ENCODE assay signal across 11 cellular contexts in the genomic region with DNA sequence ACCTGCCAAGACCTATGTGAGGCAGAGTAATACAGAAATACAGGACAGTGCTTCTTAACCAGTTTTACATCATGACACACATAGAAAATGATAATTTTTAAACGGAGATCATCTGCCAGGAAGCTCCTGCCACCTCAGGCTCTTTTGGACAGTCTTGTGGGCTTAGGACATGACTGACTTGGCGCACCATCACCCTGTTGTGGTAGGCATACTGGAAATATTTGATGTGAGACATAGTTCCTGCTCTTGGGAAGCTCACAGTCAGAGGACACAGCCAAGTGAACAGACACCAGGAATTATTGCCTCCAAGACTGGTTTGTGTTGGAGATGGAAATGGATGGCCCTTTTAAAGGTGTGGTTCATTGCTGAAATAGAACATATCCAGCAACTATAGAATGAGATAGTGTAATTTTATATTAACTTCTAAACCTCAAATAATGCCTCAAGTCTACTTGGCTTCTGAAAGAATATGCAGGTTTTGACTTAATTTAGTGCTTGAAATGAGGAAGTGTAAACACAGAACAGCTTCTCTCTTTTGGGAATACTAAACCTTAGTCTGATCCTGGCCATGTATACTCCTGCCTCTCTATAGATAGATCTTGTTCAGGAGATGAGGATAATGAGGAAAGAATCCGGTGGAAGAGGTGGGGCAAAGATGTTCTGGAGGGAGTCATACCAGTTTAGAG. TPM values are rescaled to one million over a fixed set of nuclear protein-coding genes. Genes with fewer than 3 reads are reported as not detected.
DNase-seq lines count a peak whose midpoint lies in the region; ATAC-seq, FAIRE-seq and TF ChIP-seq lines count a peak whose summit lies in the region.
"Had no signal": no experiment of that assay in that cellular context is flagged by ENCODE, and none has a peak within 500 bp of the region (broad histone marks: within the 10 kb centered on the region; RNA-seq: fewer than 3 reads in every experiment).

No MANE protein-coding gene starts in this region.

- H3K36me3 ChIP-seq in MG63 = 0 out of 2 replicates have a peak, but pooled peaks cover 2% of the 10 kb centered on the region
- peaks cover 5% of the 10 kb centered on the region for H3K36me3 ChIP-seq in muscle layer of colon (ENCODE audit: insufficient read depth, low read length)

- H3K27me3 ChIP-seq in MG63 (no peaks in the 10 kb centered on the region), muscle layer of colon (ENCODE audit: control insufficient read depth in 1 of 2, insufficient read depth in 2 of 2, low read length in 2 of 2) (no peaks in the 10 kb centered on the region)

- no peaks in the 10 kb centered on the region for H3K27me3 Mint-ChIP-seq in dendritic cell treated with granulocyte-macrophage colony-stimulating factor and Interleukin-4, amounts not matched to agents 40 ng/mL and 50 ng/mL, for 4 days

- peaks cover 39% of the 10 kb centered on the region for H3K36me3 Mint-ChIP-seq in dendritic cell treated with granulocyte-macrophage colony-stimulating factor and Interleukin-4, amounts not matched to agents 40 ng/mL and 50 ng/mL, for 4 days (ENCODE audit: low read depth)

- H3K4me3 ChIP-seq in AG10803 (ENCODE audit: low read length) (no peak overlapping the region), MG63 (no peak overlapping the region), muscle layer of colon (ENCODE audit: low read depth in 1 of 2, low read length in 2 of 2) (no peak overlapping the region)

- intact Hi-C loops in dendritic cell treated with granulocyte-macrophage colony-stimulating factor and Interleukin-4, amounts not matched to agents 40 ng/mL and 50 ng/mL, for 4 days (cut with micrococcal nuclease) = no loop called here

- DNase-seq in AG10803 (ENCODE audit: low read depth) (peak; percentile 78), MG63 (peak; percentile 77), GM19239 (ENCODE audit: insufficient read length, low spot score) (no peak)
- no peak for DNase-seq in effector CD8-positive, alpha-beta T cell (lab: John Stamatoyannopoulos, UW)
- no peak for DNase-seq in activated T-cell treated with anti-CD3 and anti-CD28 coated beads, Interleukin-2, amount 50 U/mL, for 1 hour
- DNase-seq: activated T-cell treated with anti-CD3 and anti-CD28 coated beads, Interleukin-2, amount 50 U/mL, for 72 hours; NCI-H524 treated with DMSO at 0.1 percent for 48 hours; T1000 had no signal

- H3K4me3 Mint-ChIP-seq in dendritic cell treated with granulocyte-macrophage colony-stimulating factor and Interleukin-4, amounts not matched to agents 40 ng/mL and 50 ng/mL, for 4 days = no peak overlapping the region
- H3K4me3 Mint-ChIP-seq: activated T-cell treated with anti-CD3 and anti-CD28 coated beads, Interleukin-2, amount 50 U/mL, for 72 hours had no signal

- peaks cover 44% of the 10 kb centered on the region for H3K4me1 Mint-ChIP-seq in dendritic cell treated with granulocyte-macrophage colony-stimulating factor and Interleukin-4, amounts not matched to agents 40 ng/mL and 50 ng/mL, for 4 days (ENCODE audit: low read depth)

- no peak for FAIRE-seq in GM19239 (lab: Jason Lieb, UNC)

- no peaks in the 10 kb centered on the region for H3K9me3 Mint-ChIP-seq in dendritic cell treated with granulocyte-macrophage colony-stimulating factor and Interleukin-4, amounts not matched to agents 40 ng/mL and 50 ng/mL, for 4 days
- H3K9me3 Mint-ChIP-seq: activated T-cell treated with anti-CD3 and anti-CD28 coated beads, Interleukin-2, amount 50 U/mL, for 72 hours had no signal

- no peak overlapping the region for H3K9ac ChIP-seq in muscle layer of colon (ENCODE audit: low read length)

- H3K27ac ChIP-seq in muscle layer of colon (ENCODE audit: low read depth, low read length) = peak overlapping the region; percentile 10

- peak overlapping the region; percentile 57 for H3K27ac Mint-ChIP-seq in dendritic cell treated with granulocyte-macrophage colony-stimulating factor and Interleukin-4, amounts not matched to agents 40 ng/mL and 50 ng/mL, for 4 days
- H3K27ac Mint-ChIP-seq: activated T-cell treated with anti-CD3 and anti-CD28 coated beads, Interleukin-2, amount 50 U/mL, for 72 hours had no signal

- H3K9me3 ChIP-seq in MG63 (no peaks in the 10 kb centered on the region), muscle layer of colon (ENCODE audit: low read length) (no peaks in the 10 kb centered on the region)

- no peak for TF ChIP-seq CTCF in AG10803 (conservative IDR thresholded peaks at IDR 0.05; ENCODE audit: low read length)

- ATAC-seq in GM18502 (IDR thresholded peaks at IDR 0.05; ENCODE audit: poor library complexity, unreplicated experiment) = no peak
- ATAC-seq: activated T-cell treated with anti-CD3 and anti-CD28 coated beads, Interleukin-2, amount 50 U/mL, for 72 hours had no signal

- peaks cover 30% of the 10 kb centered on the region for H3K4me1 ChIP-seq in muscle layer of colon (ENCODE audit: insufficient read depth, low read length)

RNA-seq across cellular contexts. Expression of a gene that starts 19.7 kb away (rescaled TPM):
- 2.4 and 3.6 TPM in 2 replicates for total RNA-seq in MG63 (2014; rRNA removed; shearing (Covaris generic); ENCODE audit: low replicate concordance)

Comparison
In these comparisons a context has a peak if more than half of its experiments do, and no peak if none do; other contexts are left out.
1. DNase-seq: peak in AG10803 (single experiment) and MG63 (single experiment); none in effector CD8-positive, alpha-beta T cell (single experiment), GM19239 (single experiment) and activated T-cell treated with anti-CD3 and anti-CD28 coated beads, Interleukin-2, amount 50 U/mL, for 1 hour (single experiment).